16 cellular contexts compared by ENCODE assay signal in genomic region chr9:127614961-127615360, GRCh38.
"Had no signal": no experiment of that assay in that cellular context is flagged by ENCODE, and none has a peak within 500 bp of the region (broad histone marks: within the 10 kb centered on the region; RNA-seq: fewer than 3 reads in every experiment).

No MANE protein-coding gene starts in this region.

- H3K36me3 Mint-ChIP-seq: activated naive CD4-positive, alpha-beta T cell treated with anti-CD3 and anti-CD28 coated beads, Interleukin-2, amount 50 U/mL, for 72 hours; natural killer cell had no signal

- FAIRE-seq: colon had no signal

- H3K4me3 Mint-ChIP-seq: natural killer cell had no signal

- H3K36me3 ChIP-seq: heart left ventricle, suprapubic skin had no signal

- DNase-seq: activated effector memory CD4-positive, alpha-beta T cell treated with Interleukin-2 at 50 U/mL for 16 hours; activated T-cell treated with anti-CD3 and anti-CD28 coated beads, Interleukin-2, amount 50 U/mL, for 1 hour; anterior cingulate cortex; effector CD8-positive, alpha-beta T cell; heart left ventricle; left colon; natural killer cell; occipital lobe; stimulated activated CD4-positive, alpha-beta T cell treated with anti-CD3 and anti-CD28 coated beads, Interleukin-2, amount 100 ng/mL, for 24 hours; stimulated activated naive CD4-positive, alpha-beta T cell treated with Interleukin-2 at 50 U/mL for 16 hours had no signal

- H3K9me3 Mint-ChIP-seq: activated naive CD4-positive, alpha-beta T cell treated with anti-CD3 and anti-CD28 coated beads, Interleukin-2, amount 50 U/mL, for 72 hours; natural killer cell had no signal

- H3K9me3 ChIP-seq: heart left ventricle, suprapubic skin had no signal

- H3K27ac Mint-ChIP-seq: activated naive CD4-positive, alpha-beta T cell treated with anti-CD3 and anti-CD28 coated beads, Interleukin-2, amount 50 U/mL, for 72 hours; natural killer cell; progenitor cell of endocrine pancreas had no signal

- H3K27me3 ChIP-seq: suprapubic skin had no signal

- ATAC-seq: activated CD4-positive, CD25-positive, alpha-beta regulatory T cell treated with anti-CD3 and anti-CD28 coated beads, Interleukin-2, amount 50 U/mL, for 24 hours; activated naive CD4-positive, alpha-beta T cell treated with anti-CD3 and anti-CD28 coated beads, Interleukin-2, amount 50 U/mL, for 72 hours; heart left ventricle; left colon; natural killer cell; sciatic nerve had no signal

- H3K27ac ChIP-seq: suprapubic skin had no signal

- H3K4me3 ChIP-seq: suprapubic skin had no signal
